In genomic region chr5:59831341-59831989, GRCh38 we compare ENCODE assay signal across 21 cellular contexts.
A peak's percentile ranks its signal among the peaks of the same experiment; 100 is the strongest.
DNase-seq lines count a peak whose midpoint lies in the region; ATAC-seq and TF ChIP-seq lines count a peak whose summit lies in the region.
"Had no signal": no experiment of that assay in that cellular context is flagged by ENCODE, and none has a peak within 500 bp of the region (broad histone marks: within the 10 kb centered on the region; RNA-seq: fewer than 3 reads in every experiment).

No MANE protein-coding gene starts in this region.

- H2AFZ ChIP-seq in MM.1S (ENCODE audit: low read length): no peak overlapping the region; the same call in 1 of the 2 replicates
- H2AFZ ChIP-seq in fibroblast of lung (ENCODE audit: low read length): no peak overlapping the region
- H2AFZ ChIP-seq in smooth muscle cell (ENCODE audit: low read depth): no peak overlapping the region
- H2AFZ ChIP-seq: GM23248 had no signal

- H3K9me3 ChIP-seq in MM.1S (replicated peaks; ENCODE audit: insufficient read depth, low read length) (no peaks in the 10 kb centered on the region), fibroblast of lung (ENCODE audit: control insufficient read depth, insufficient read depth, low read depth, low read length) (no peaks in the 10 kb centered on the region), smooth muscle cell (replicated peaks; ENCODE audit: low read depth) (no peaks in the 10 kb centered on the region)
- H3K9me3 ChIP-seq: BE2C, Caco-2, lower lobe of right lung, spleen had no signal

- WGBS in smooth muscle cell (ENCODE audit: low lambda C conversion rate): 35% methylated on average over 4 of the region's 4 CpGs

- H3K4me2 ChIP-seq in MM.1S (ENCODE audit: low read depth, low read length) (peak overlapping the region; percentile 38), fibroblast of lung (ENCODE audit: extremely low read depth, insufficient read depth, low read length) (no peak overlapping the region), smooth muscle cell (peak overlapping the region; percentile 66)

- H3F3A ChIP-seq in MM.1S (ENCODE audit: insufficient read depth, low read length) (0 out of 2 replicates have a peak, but pooled peaks cover 7% of the 10 kb centered on the region), smooth muscle cell (ENCODE audit: low read depth) (no peaks in the 10 kb centered on the region)

- H3K36me3 ChIP-seq in MM.1S (replicated peaks; ENCODE audit: insufficient read depth, low read length): no peaks in the 10 kb centered on the region
- H3K36me3 ChIP-seq in fibroblast of lung (ENCODE audit: control insufficient read depth, insufficient read depth, low read length): no peaks in the 10 kb centered on the region
- no peaks in the 10 kb centered on the region for H3K36me3 ChIP-seq in smooth muscle cell (ENCODE audit: low read depth)
- H3K36me3 ChIP-seq: BE2C, lower lobe of right lung, spleen had no signal

- H3K9me2 ChIP-seq in MM.1S (replicated peaks; ENCODE audit: insufficient read depth, low read length): no peaks in the 10 kb centered on the region

- H3K9ac ChIP-seq in MM.1S (ENCODE audit: low read length): no peak overlapping the region
- no peak overlapping the region for H3K9ac ChIP-seq in fibroblast of lung (ENCODE audit: insufficient read depth, low read length)
- no peak overlapping the region for H3K9ac ChIP-seq in smooth muscle cell (ENCODE audit: low read depth)
- H3K9ac ChIP-seq: GM23248 had no signal

- no peaks in the 10 kb centered on the region; the same call in 1 of the 2 replicates for H3K4me1 ChIP-seq in MM.1S (ENCODE audit: low read length)
- H3K4me1 ChIP-seq in fibroblast of lung (ENCODE audit: control insufficient read depth, extremely low read depth, insufficient read depth, low read length): no peaks in the 10 kb centered on the region
- H3K4me1 ChIP-seq in smooth muscle cell (ENCODE audit: low read depth): peaks cover 15% of the 10 kb centered on the region
- H3K4me1 ChIP-seq: BE2C, Caco-2, lower lobe of right lung, spleen had no signal

- no peak for TF ChIP-seq CTCF in MM.1S (IDR thresholded peaks at IDR 0.05; ENCODE audit: low read length)
- TF ChIP-seq CTCF in fibroblast of lung (conservative IDR thresholded peaks at IDR 0.05 in 1 of 2, IDR thresholded peaks at IDR 0.05 in 1 of 2; ENCODE audit: low read depth in 1 of 2, low read length in 2 of 2): no peak
- TF ChIP-seq CTCF in smooth muscle cell (IDR thresholded peaks at IDR 0.05; ENCODE audit: borderline replicate concordance, insufficient read depth, poor library complexity, severe bottlenecking): no peak

- H3K79me2 ChIP-seq in MM.1S (ENCODE audit: low read length) (no peaks in the 10 kb centered on the region), fibroblast of lung (ENCODE audit: control insufficient read depth, insufficient read depth, low read length) (no peaks in the 10 kb centered on the region), smooth muscle cell (ENCODE audit: low read depth) (no peaks in the 10 kb centered on the region)

- H3K27ac ChIP-seq in MM.1S (ENCODE audit: low read length): peak overlapping the region; percentile 42; the same call in 1 of the 2 replicates
- no peak overlapping the region for H3K27ac ChIP-seq in fibroblast of lung (ENCODE audit: insufficient read depth, low read length)
- peak overlapping the region; percentile 47 for H3K27ac ChIP-seq in smooth muscle cell (ENCODE audit: low read depth)
- H3K27ac ChIP-seq: GM23248, lower lobe of right lung, spleen had no signal

- H3K4me3 ChIP-seq in MM.1S (ENCODE audit: low read length): peak overlapping the region; percentile 32; the same call in 1 of the 2 replicates
- H3K4me3 ChIP-seq in fibroblast of lung (replicated peaks in 1 of 4; ENCODE audit: control extremely low read depth in 1 of 4, insufficient read depth in 1 of 4, low read depth in 3 of 4, low read length in 4 of 4): no peak overlapping the region
- no peak overlapping the region for H3K4me3 ChIP-seq in smooth muscle cell
- H3K4me3 ChIP-seq: GM23248, lower lobe of right lung, spleen had no signal

- no peak for ATAC-seq in HG03432 (IDR thresholded peaks at IDR 0.05; ENCODE audit: unreplicated experiment)
- ATAC-seq: lower lobe of right lung had no signal

- peak; percentile 4 for DNase-seq in DMS79 treated with DMSO at 0.1 percent for 48 hours (lab: John Stamatoyannopoulos, UW)
- no peak for DNase-seq in DMS79 (lab: John Stamatoyannopoulos, UW)
- peak; percentile 74 for DNase-seq in MM.1S
- peak; percentile 55 to 58 for DNase-seq in fibroblast of lung (ENCODE audit: low read depth in 2 of 2)
- no peak for DNase-seq in smooth muscle cell (lab: John Stamatoyannopoulos, UW; ENCODE audit: unreplicated experiment)
- DNase-seq in stimulated activated CD8-positive, alpha-beta memory T cell treated with anti-CD3 and anti-CD28 coated beads, Interleukin-4, amount 100 ng/mL, for 48 hours: no peak
- no peak for DNase-seq in GDM1 (lab: John Stamatoyannopoulos, UW)
- DNase-seq: 8988T; activated CD4-positive, alpha-beta memory T cell treated with anti-CD3 and anti-CD28 coated beads, Interleukin-2, amount 10 ng/mL, durations not matched to agents 7 days and 5 days; activated gamma-delta T cell treated with Interleukin-2 at 50 U/mL for 16 hours; activated T-cell treated with anti-CD3 and anti-CD28 coated beads for 4 hours; BE2C; Caco-2; GM23248; hippocampal formation; lower lobe of right lung; NCI-H1436; NCI-H2171; NCI-H774; spleen had no signal

- H3K27me3 ChIP-seq in MM.1S (replicated peaks; ENCODE audit: insufficient read depth, low read length) (no peaks in the 10 kb centered on the region), fibroblast of lung (ENCODE audit: control insufficient read depth, insufficient read depth, low read length) (no peaks in the 10 kb centered on the region), smooth muscle cell (ENCODE audit: low read depth) (no peaks in the 10 kb centered on the region)
- H3K27me3 ChIP-seq: BE2C, spleen had no signal

- H4K20me1 ChIP-seq in MM.1S (ENCODE audit: insufficient read depth, low read length): no peaks in the 10 kb centered on the region
- H4K20me1 ChIP-seq in fibroblast of lung (ENCODE audit: control insufficient read depth, extremely low read depth, insufficient read depth, low read length): no peaks in the 10 kb centered on the region
- H4K20me1 ChIP-seq in smooth muscle cell (ENCODE audit: low read depth): no peaks in the 10 kb centered on the region

Comparison
In these comparisons a context has a peak if more than half of its experiments do, and no peak if none do; other contexts are left out.
1. DNase-seq: peak in DMS79 treated with DMSO at 0.1 percent for 48 hours (single experiment), MM.1S (single experiment) and fibroblast of lung (2 of 2); none in DMS79 (single experiment), smooth muscle cell (single experiment), stimulated activated CD8-positive, alpha-beta memory T cell treated with anti-CD3 and anti-CD28 coated beads, Interleukin-4, amount 100 ng/mL, for 48 hours (single experiment) and GDM1 (single experiment).